20 cellular contexts compared by ENCODE assay signal in genomic region chr15:87492321-87492720, GRCh38.
"Had no signal": no experiment of that assay in that cellular context is flagged by ENCODE, and none has a peak within 500 bp of the region (broad histone marks: within the 10 kb centered on the region; RNA-seq: fewer than 3 reads in every experiment).

No MANE protein-coding gene starts in this region.

- H3K4me2 ChIP-seq: SK-N-SH had no signal

- H3K36me3 ChIP-seq: MG63 had no signal

- H3K27me3 ChIP-seq: MG63 had no signal

- DNase-seq: KBM-7, MG63, NCI-H1092, NCI-H1105 treated with DMSO at 0.1 percent for 48 hours, NCI-H1417 treated with DMSO at 0.1 percent for 48 hours, NCI-H146, NCI-H1694 treated with DMSO at 0.1 percent for 48 hours, NCI-H1930, NCI-H2081, NCI-H2107, NCI-H226, NCI-H446, NCI-H510A, NCI-H524 treated with DMSO at 0.1 percent for 48 hours, NCI-H69, NCI-H774, RPMI8226, SHP77, SK-N-SH had no signal

- H3K9me3 ChIP-seq: MG63, SK-N-SH had no signal

- H3K4me3 ChIP-seq: MG63 had no signal

- H3K9ac ChIP-seq: SK-N-SH had no signal

- FAIRE-seq: RCC 7860 had no signal
